In the genomic region with DNA sequence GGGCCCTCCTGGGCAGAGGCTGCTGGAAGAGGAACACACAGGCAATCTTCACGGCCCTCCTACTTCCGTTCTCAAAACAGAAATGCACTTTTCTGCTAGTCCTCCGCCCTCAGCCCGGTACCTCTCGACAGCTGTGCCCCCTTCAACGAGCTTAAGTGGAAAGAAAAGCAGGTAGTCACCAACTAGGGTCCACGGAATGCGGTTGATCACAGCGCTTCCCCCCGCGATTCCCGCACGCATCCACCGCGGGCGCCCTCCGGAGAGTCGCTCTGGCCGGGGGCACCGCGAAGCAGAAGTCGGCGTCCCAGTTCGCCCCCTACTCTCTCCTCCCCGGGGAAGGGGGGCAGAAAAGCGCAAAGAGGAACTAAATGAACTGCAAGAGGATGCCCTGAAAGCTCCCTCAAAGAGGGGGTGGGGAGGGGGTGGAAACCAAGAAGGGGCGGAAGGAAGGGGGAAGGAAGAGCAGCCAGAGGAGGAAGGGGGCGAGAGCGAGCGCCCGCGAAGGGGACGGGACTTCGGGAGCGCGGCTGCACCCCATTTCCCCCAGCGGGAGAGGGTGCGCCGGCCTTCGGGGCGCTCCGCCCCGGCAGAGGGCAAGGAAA, we compare ENCODE assay signal across 8 cellular contexts. TPM values are rescaled to one million over a fixed set of nuclear protein-coding genes. Genes with fewer than 3 reads are reported as not detected.
DNase-seq lines count a peak whose midpoint lies in the region; TF ChIP-seq lines count a peak whose summit lies in the region.

No MANE protein-coding gene starts in this region.

- TF ChIP-seq CTCF in NB4 (IDR thresholded peaks at IDR 0.05; ENCODE audit: low read depth, low read length), result no peak

- TF ChIP-seq POLR2A in NB4 (IDR thresholded peaks at IDR 0.05; ENCODE audit: extremely low read depth, insufficient read length), result no peak

- H3K4me3 ChIP-seq in NB4 (ENCODE audit: low read depth, low read length), result peak overlapping the region; percentile 86

- DNase-seq in EH (ENCODE audit: low read depth) (peak; percentile 71), H4 (ENCODE audit: low spot score) (peak; percentile 33), NB4 (ENCODE audit: low read depth) (peak; percentile 88), cerebellum (ENCODE audit: low spot score) (peak; percentile 10), left kidney (ENCODE audit: low read depth, low spot score) (peak; percentile 76), middle frontal gyrus (ENCODE audit: extremely low spot score, low spot score) (no peak)
- DNase-seq in activated CD4-positive, alpha-beta T cell treated with anti-CD3 and anti-CD28 coated beads for 1 hour, result peak; percentile 18
- peak; percentile 31 for DNase-seq in stimulated activated CD4-positive, alpha-beta T cell treated with anti-CD3 and anti-CD28 coated beads, Interleukin-2, amount 100 ng/mL, for 4 hours (ENCODE audit: low read depth)

RNA-seq across cellular contexts. Expression of gene ACAP2, which starts 0.7 kb away (rescaled TPM):
- 26.1 and 32.4 TPM in 2 replicates for total RNA-seq in H4 (2014; rRNA removed; shearing (Covaris generic))
- total RNA-seq in cerebellum, result 171 TPM
